In genomic region chr5:10265245-10266109, GRCh38 we compare ENCODE assay signal across 23 cellular contexts. TPM values are rescaled to one million over a fixed set of nuclear protein-coding genes. Genes with fewer than 3 reads are reported as not detected.
DNase-seq lines count a peak whose midpoint lies in the region; ATAC-seq and TF ChIP-seq lines count a peak whose summit lies in the region.
"Had no signal": no experiment of that assay in that cellular context is flagged by ENCODE, and none has a peak within 500 bp of the region (broad histone marks: within the 10 kb centered on the region; RNA-seq: fewer than 3 reads in every experiment).

No MANE protein-coding gene starts in this region.

- H2AFZ ChIP-seq in fibroblast of lung (ENCODE audit: low read length): no peak overlapping the region
- H2AFZ ChIP-seq: neural progenitor cell had no signal

- POLR2A ChIA-PET in RWPE1 (lab: Yijun Ruan, JAX; ENCODE audit: low non-redundant PET): no interaction called here

- H3K79me2 ChIP-seq in fibroblast of lung (ENCODE audit: control insufficient read depth, insufficient read depth, low read length): no peaks in the 10 kb centered on the region

- no peak overlapping the region for H3K4me3 Mint-ChIP-seq in activated naive CD8-positive, alpha-beta T cell
- no peak overlapping the region for H3K4me3 Mint-ChIP-seq in activated naive CD8-positive, alpha-beta T cell treated with anti-CD3 and anti-CD28 coated beads for 36 hours
- H3K4me3 Mint-ChIP-seq: activated T-helper 1 cell treated with anti-CD3 and anti-CD28 coated beads, Interleukin-12 subunit alpha, Interleukin-12 subunit beta, Interleukin-2, Interleukin-4 antibody, amounts not matched to agents 30 ng/mL and 10 ng/mL and 1 ng/mL, durations not matched to agents 14 hours and 24 hours and 36 hours; CD8-positive, alpha-beta memory T cell; central memory CD8-positive, alpha-beta T cell; effector memory CD8-positive, alpha-beta T cell; IgD-negative memory B cell; memory B cell; neural progenitor cell had no signal

- CTCF ChIA-PET in RWPE1 (lab: Yijun Ruan, JAX): no interaction called here

- TF ChIP-seq CTCF in RWPE1 (conservative IDR thresholded peaks at IDR 0.05; ENCODE audit: low read depth): no peak
- TF ChIP-seq CTCF in fibroblast of lung (conservative IDR thresholded peaks at IDR 0.05 in 1 of 2, IDR thresholded peaks at IDR 0.05 in 1 of 2; ENCODE audit: low read depth in 1 of 2, low read length in 2 of 2): no peak

- no peak for ATAC-seq in GM19035 (IDR thresholded peaks at IDR 0.05; ENCODE audit: unreplicated experiment)
- ATAC-seq: effector memory CD8-positive, alpha-beta T cell had no signal

- H3K9ac ChIP-seq in fibroblast of lung (ENCODE audit: insufficient read depth, low read length) (no peak overlapping the region), subcutaneous abdominal adipose tissue (ENCODE audit: low read length in 5 of 5) (peak overlapping the region in 1 of 5 donors; percentile 35)
- H3K9ac ChIP-seq: neural progenitor cell had no signal

- no peaks in the 10 kb centered on the region for H3K36me3 Mint-ChIP-seq in activated naive CD8-positive, alpha-beta T cell
- peaks cover 21% of the 10 kb centered on the region for H3K36me3 Mint-ChIP-seq in activated naive CD8-positive, alpha-beta T cell treated with anti-CD3 and anti-CD28 coated beads for 36 hours

- H3K9me3 ChIP-seq in fibroblast of lung (ENCODE audit: control insufficient read depth, insufficient read depth, low read depth, low read length) (no peaks in the 10 kb centered on the region), subcutaneous abdominal adipose tissue (ENCODE audit: control insufficient read depth in 5 of 5, low read length in 5 of 5) (no peaks in the 10 kb centered on the region)
- H3K9me3 ChIP-seq: Peyer's patch, stomach had no signal

- no peaks in the 10 kb centered on the region for H3K27me3 ChIP-seq in fibroblast of lung (ENCODE audit: control insufficient read depth, insufficient read depth, low read length)
- peaks cover 0 to 2% (median 0%) of the 10 kb centered on the region in 5 donors for H3K27me3 ChIP-seq in subcutaneous abdominal adipose tissue (ENCODE audit: control insufficient read depth in 5 of 5, insufficient read depth in 4 of 5, low read length in 5 of 5)
- H3K27me3 ChIP-seq: neural progenitor cell, Peyer's patch, stomach had no signal

- H3K36me3 ChIP-seq in fibroblast of lung (ENCODE audit: control insufficient read depth, insufficient read depth, low read length): peaks cover 25% of the 10 kb centered on the region
- peaks cover 27 to 54% (median 47%) of the 10 kb centered on the region in 5 donors for H3K36me3 ChIP-seq in subcutaneous abdominal adipose tissue (ENCODE audit: control insufficient read depth in 5 of 5, insufficient read depth in 5 of 5, low read length in 5 of 5)

- H3K27ac ChIP-seq in RWPE1 (peak overlapping the region; percentile 33; the same call in 1 of the 2 replicates), fibroblast of lung (ENCODE audit: insufficient read depth, low read length) (peak overlapping the region; percentile 40), subcutaneous abdominal adipose tissue (ENCODE audit: low read depth, low read length) (peak overlapping the region; percentile 79)
- H3K27ac ChIP-seq: neural progenitor cell, Peyer's patch, stomach had no signal

- DNase-seq in activated naive CD8-positive, alpha-beta T cell treated with anti-CD3 and anti-CD28 coated beads for 36 hours: no peak
- DNase-seq in RWPE1 (ENCODE audit: low spot score) (no peak), fibroblast of lung (ENCODE audit: low read depth in 2 of 2) (no peak), NCI-H510A (lab: John Stamatoyannopoulos, UW) (no peak), GOT3 (lab: John Stamatoyannopoulos, UW) (no peak)
- DNase-seq: activated CD4-positive, alpha-beta T cell treated with anti-CD3 and anti-CD28 coated beads, Interleukin-2, amount 50 U/mL, for 4 hours; amniotic stem cell; CD8-positive, alpha-beta memory T cell; effector memory CD8-positive, alpha-beta T cell; kidney; NCI-H2081 treated with DMSO at 0.1 percent for 48 hours; Peyer's patch; stimulated activated CD4-positive, alpha-beta T cell treated with anti-CD3 and anti-CD28 coated beads, Interleukin-15, amount 100 ng/mL, for 24 hours; stomach; SW 1271 had no signal

- peak overlapping the region; percentile 77 for H3K27ac Mint-ChIP-seq in activated naive CD8-positive, alpha-beta T cell
- no peak overlapping the region for H3K27ac Mint-ChIP-seq in activated naive CD8-positive, alpha-beta T cell treated with anti-CD3 and anti-CD28 coated beads for 36 hours
- H3K27ac Mint-ChIP-seq: activated T-helper 1 cell treated with anti-CD3 and anti-CD28 coated beads, Interleukin-12 subunit alpha, Interleukin-12 subunit beta, Interleukin-2, Interleukin-4 antibody, amounts not matched to agents 30 ng/mL and 10 ng/mL and 1 ng/mL, durations not matched to agents 14 hours and 24 hours and 36 hours; memory B cell; neural progenitor cell had no signal

- no peaks in the 10 kb centered on the region for H3K9me3 Mint-ChIP-seq in activated naive CD8-positive, alpha-beta T cell (ENCODE audit: low read depth)
- H3K9me3 Mint-ChIP-seq in activated naive CD8-positive, alpha-beta T cell treated with anti-CD3 and anti-CD28 coated beads for 36 hours: no peaks in the 10 kb centered on the region
- H3K9me3 Mint-ChIP-seq: activated T-helper 1 cell treated with anti-CD3 and anti-CD28 coated beads, Interleukin-12 subunit alpha, Interleukin-12 subunit beta, Interleukin-2, Interleukin-4 antibody, amounts not matched to agents 30 ng/mL and 10 ng/mL and 1 ng/mL, durations not matched to agents 14 hours and 24 hours and 36 hours; CD8-positive, alpha-beta memory T cell; central memory CD8-positive, alpha-beta T cell; effector memory CD8-positive, alpha-beta T cell; IgD-negative memory B cell; memory B cell; neural progenitor cell had no signal

- no peaks in the 10 kb centered on the region for H3K27me3 Mint-ChIP-seq in activated naive CD8-positive, alpha-beta T cell
- H3K27me3 Mint-ChIP-seq in activated naive CD8-positive, alpha-beta T cell treated with anti-CD3 and anti-CD28 coated beads for 36 hours: no peaks in the 10 kb centered on the region
- H3K27me3 Mint-ChIP-seq: CD8-positive, alpha-beta memory T cell; central memory CD8-positive, alpha-beta T cell; effector memory CD8-positive, alpha-beta T cell; IgD-negative memory B cell; memory B cell had no signal

- H3K4me1 Mint-ChIP-seq in activated naive CD8-positive, alpha-beta T cell (ENCODE audit: low read depth): no peaks in the 10 kb centered on the region
- H3K4me1 Mint-ChIP-seq in activated naive CD8-positive, alpha-beta T cell treated with anti-CD3 and anti-CD28 coated beads for 36 hours: peaks cover 2% of the 10 kb centered on the region
- H3K4me1 Mint-ChIP-seq: central memory CD8-positive, alpha-beta T cell; memory B cell; neural progenitor cell had no signal

- H3K4me3 ChIP-seq in fibroblast of lung (replicated peaks in 1 of 4; ENCODE audit: control extremely low read depth in 1 of 4, insufficient read depth in 1 of 4, low read depth in 3 of 4, low read length in 4 of 4) (no peak overlapping the region), subcutaneous abdominal adipose tissue (ENCODE audit: low read depth in 1 of 5, low read length in 5 of 5) (no peak overlapping the region)
- H3K4me3 ChIP-seq: neural progenitor cell, Peyer's patch, stomach had no signal

- H3K4me2 ChIP-seq in fibroblast of lung (ENCODE audit: extremely low read depth, insufficient read depth, low read length): no peak overlapping the region
- H3K4me2 ChIP-seq: neural progenitor cell had no signal

- no peaks in the 10 kb centered on the region for H4K20me1 ChIP-seq in fibroblast of lung (ENCODE audit: control insufficient read depth, extremely low read depth, insufficient read depth, low read length)

- H3K4me1 ChIP-seq in fibroblast of lung (ENCODE audit: control insufficient read depth, extremely low read depth, insufficient read depth, low read length) (peaks cover 4% of the 10 kb centered on the region), subcutaneous abdominal adipose tissue (ENCODE audit: control insufficient read depth in 5 of 5, insufficient read depth in 5 of 5, low read length in 5 of 5) (peaks cover 0 to 34% (median 3%) of the 10 kb centered on the region in 5 donors)
- H3K4me1 ChIP-seq: neural progenitor cell had no signal

RNA-seq across cellular contexts. Expression of gene CCT5, which starts 15.4 kb away (rescaled TPM):
- 100 to 1,000 TPM; 548 to 564 TPM for total RNA-seq in activated naive CD8-positive, alpha-beta T cell treated with anti-CD3 and anti-CD28 coated beads for 36 hours
- total RNA-seq in fibroblast of lung: 360 and 406 TPM in 2 replicates
- polyA plus RNA-seq in fibroblast of lung: 341 and 519 TPM in 2 replicates
- 264 and 410 TPM in 2 replicates for polyA plus RNA-seq in fibroblast of lung (2012)
- polyA minus RNA-seq in fibroblast of lung (ENCODE audit: low replicate concordance): 128 and 198 TPM in 2 replicates

RNA-seq across cellular contexts. Expression of gene ATPSCKMT, which starts 15.8 kb away (rescaled TPM):
- total RNA-seq in activated naive CD8-positive, alpha-beta T cell treated with anti-CD3 and anti-CD28 coated beads for 36 hours: 10 to 100 TPM; 25.9 to 26.2 TPM
- total RNA-seq in fibroblast of lung: 18.0 and 31.4 TPM in 2 replicates
- 18.7 and 23.7 TPM in 2 replicates for polyA plus RNA-seq in fibroblast of lung
- polyA plus RNA-seq in fibroblast of lung (2012): 15.6 and 17.6 TPM in 2 replicates
- 1.3 and 1.4 TPM in 2 replicates for polyA minus RNA-seq in fibroblast of lung (ENCODE audit: low replicate concordance)

RNA-seq across cellular contexts. Expression of gene CMBL, which starts 42.2 kb away (rescaled TPM):
- 1 to 10 TPM; 2.4 to 2.9 TPM for total RNA-seq in activated naive CD8-positive, alpha-beta T cell treated with anti-CD3 and anti-CD28 coated beads for 36 hours
- total RNA-seq in fibroblast of lung: 14.4 and 20.8 TPM in 2 replicates
- 18.6 and 23.3 TPM in 2 replicates for polyA plus RNA-seq in fibroblast of lung
- 17.6 and 24.9 TPM in 2 replicates for polyA plus RNA-seq in fibroblast of lung (2012)
- polyA minus RNA-seq in fibroblast of lung (ENCODE audit: low replicate concordance): 8.6 and 50.9 TPM in 2 replicates
- polyA plus RNA-seq: IgD-negative memory B cell had no signal
